Comparison of ENCODE assay signal across 19 cellular contexts in genomic region chr18:74387362-74387761, GRCh38.
"Had no signal": no experiment of that assay in that cellular context is flagged by ENCODE, and none has a peak within 500 bp of the region (broad histone marks: within the 10 kb centered on the region; RNA-seq: fewer than 3 reads in every experiment).

No MANE protein-coding gene starts in this region.

- H3K27ac ChIP-seq: breast epithelium, lower lobe of right lung, neural progenitor cell, upper lobe of left lung had no signal

- ATAC-seq: activated CD4-positive, alpha-beta T cell treated with anti-CD3 and anti-CD28 coated beads for 36 hours; activated T-cell treated with anti-CD3 and anti-CD28 coated beads, Interleukin-2, amount 50 U/mL, for 4 hours; effector memory CD8-positive, alpha-beta T cell; esophagus mucosa; left lobe of liver; lower lobe of right lung; WTC11 had no signal

- H3K27me3 ChIP-seq: breast epithelium, neural progenitor cell, upper lobe of left lung had no signal

- H3K4me3 ChIP-seq: breast epithelium, lower lobe of right lung, neural progenitor cell, upper lobe of left lung had no signal

- H3K9me3 ChIP-seq: breast epithelium, lower lobe of right lung, upper lobe of left lung had no signal

- H3K4me1 ChIP-seq: breast epithelium, lower lobe of right lung, upper lobe of left lung had no signal

- H3K36me3 ChIP-seq: breast epithelium, lower lobe of right lung, neural progenitor cell, upper lobe of left lung had no signal

- DNase-seq: activated CD4-positive, alpha-beta T cell treated with anti-CD3 and anti-CD28 coated beads for 36 hours; activated CD4-positive, alpha-beta T cell treated with anti-CD3 and anti-CD28 coated beads, Interleukin-2, amount 50 U/mL, for 48 hours; activated CD8-positive, alpha-beta memory T cell treated with anti-CD3 and anti-CD28 coated beads, Interleukin-2, amount 50 U/mL, for 48 hours; activated naive CD4-positive, alpha-beta T cell treated with Interleukin-2 at 50 U/mL for 16 hours; activated naive CD8-positive, alpha-beta T cell treated with anti-CD3 and anti-CD28 coated beads for 36 hours; activated T-cell treated with anti-CD3 and anti-CD28 coated beads, Interleukin-2, amount 50 U/mL, for 4 hours; effector memory CD8-positive, alpha-beta T cell; kidney; lower lobe of right lung; naive B cell; stimulated activated CD4-positive, alpha-beta T cell treated with anti-CD3 and anti-CD28 coated beads, Interleukin-4, amount 100 ng/mL, for 1 hour; stimulated activated naive CD4-positive, alpha-beta T cell; T1000; upper lobe of left lung had no signal
